Comparison of ENCODE assay signal across 1 cellular context in genomic region chr11:66868726-66869291, GRCh38.
TF ChIP-seq lines count a peak whose summit lies in the region.

No MANE protein-coding gene starts in this region.

TF ChIP-seq in liver, 16 proteins besides CTCF, POLR2A, EP300 and RAD21:
- TF ChIP-seq REST (IDR thresholded peaks at IDR 0.05) (no peak), NR2F2 (IDR thresholded peaks at IDR 0.05) (no peak), HNF4G (IDR thresholded peaks at IDR 0.05) (no peak), JUND (IDR thresholded peaks at IDR 0.05) (no peak), ZBTB33 (IDR thresholded peaks at IDR 0.05) (no peak), TAF1 (conservative IDR thresholded peaks at IDR 0.05) (no peak), ATF3 (IDR thresholded peaks at IDR 0.05) (no peak), SP1 (IDR thresholded peaks at IDR 0.05) (no peak), MAX (IDR thresholded peaks at IDR 0.05) (no peak), EGR1 (IDR thresholded peaks at IDR 0.05; ENCODE audit: low read depth in 2 of 2) (no peak), GABPA (IDR thresholded peaks at IDR 0.05 in 1 of 2, conservative IDR thresholded peaks at IDR 0.05 in 1 of 2) (no peak), RXRA (IDR thresholded peaks at IDR 0.05) (no peak), FOXA2 (IDR thresholded peaks at IDR 0.05) (no peak), HNF4A (conservative IDR thresholded peaks at IDR 0.05) (no peak), FOXA1 (IDR thresholded peaks at IDR 0.05) (no peak), YY1 (IDR thresholded peaks at IDR 0.05) (no peak)
